ENCODE assay signal across 24 cellular contexts in the genomic region with DNA sequence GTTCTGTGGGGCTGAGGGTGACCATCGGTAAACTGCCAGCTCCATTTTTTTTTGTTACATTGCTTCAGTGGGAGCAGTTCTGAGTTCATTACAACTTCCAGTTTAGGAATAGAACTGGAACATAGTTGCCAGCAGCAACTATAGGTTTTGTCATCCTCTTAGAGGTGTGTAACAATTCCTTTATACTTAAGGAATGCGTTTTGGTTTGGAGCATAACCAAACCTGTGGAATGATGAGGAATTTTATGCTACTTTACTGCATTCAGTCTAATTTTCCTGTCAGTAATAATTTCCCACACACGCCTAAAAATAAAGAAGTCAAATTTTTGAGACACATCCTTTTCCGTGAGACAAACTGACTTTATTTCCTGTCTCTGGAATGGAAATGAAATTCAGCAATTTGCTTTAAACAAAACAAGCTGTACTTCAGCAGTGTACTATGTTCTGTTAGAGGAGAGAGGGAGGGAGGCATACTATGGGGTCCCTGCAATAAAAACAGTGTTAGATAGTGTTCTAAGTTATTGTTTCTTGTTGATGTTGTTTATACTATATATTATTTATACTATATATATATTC. TPM values are rescaled to one million over a fixed set of nuclear protein-coding genes. Genes with fewer than 3 reads are reported as not detected.
"Had no signal": no experiment of that assay in that cellular context is flagged by ENCODE, and none has a peak within 500 bp of the region (broad histone marks: within the 10 kb centered on the region; RNA-seq: fewer than 3 reads in every experiment).

No MANE protein-coding gene starts in this region.

- H3K27ac ChIP-seq: brain microvascular endothelial cell, neutrophil, parathyroid adenoma, uterus had no signal

- H3K27ac Mint-ChIP-seq: activated CD4-positive, alpha-beta memory T cell treated with anti-CD3 and anti-CD28 coated beads for 36 hours; activated CD4-positive, alpha-beta T cell treated with anti-CD3 and anti-CD28 coated beads for 36 hours; activated CD8-positive, alpha-beta memory T cell treated with anti-CD3 and anti-CD28 coated beads, Interleukin-2, amount 10 ng/mL, durations not matched to agents 7 days and 5 days; activated naive CD4-positive, alpha-beta T cell treated with anti-CD3 and anti-CD28 coated beads, Interleukin-2, amount 50 U/mL, for 24 hours; activated T-cell treated with anti-CD3 and anti-CD28 coated beads, Interleukin-2, amount 50 U/mL, for 24 hours; dendritic cell treated with granulocyte-macrophage colony-stimulating factor and Interleukin-4, amounts not matched to agents 40 ng/mL and 50 ng/mL, for 4 days; endodermal cell; naive B cell; stimulated activated naive B cell treated with anti-CD40 and anti-IgM and Interleukin-4, amounts not matched to agents 10 μg/mL and 1 μg/mL and 100 μg/mL, for 72 hours had no signal

- H2AFZ ChIP-seq: parathyroid adenoma had no signal

- H3K36me3 Mint-ChIP-seq: activated CD4-positive, alpha-beta memory T cell treated with anti-CD3 and anti-CD28 coated beads for 36 hours; activated naive CD4-positive, alpha-beta T cell treated with anti-CD3 and anti-CD28 coated beads, Interleukin-2, amount 50 U/mL, for 24 hours; naive B cell had no signal

- H3K4me1 ChIP-seq: parathyroid adenoma, thyroid gland, uterus had no signal

- H3K4me3 ChIP-seq: thyroid gland, uterus had no signal

- H3K27me3 ChIP-seq: brain microvascular endothelial cell, thyroid gland, uterus had no signal

- H3K9me3 Mint-ChIP-seq: activated CD4-positive, alpha-beta memory T cell treated with anti-CD3 and anti-CD28 coated beads for 36 hours; activated naive CD4-positive, alpha-beta T cell treated with anti-CD3 and anti-CD28 coated beads, Interleukin-2, amount 50 U/mL, for 24 hours; activated T-cell treated with anti-CD3 and anti-CD28 coated beads, Interleukin-2, amount 50 U/mL, for 24 hours; central memory CD8-positive, alpha-beta T cell; dendritic cell treated with granulocyte-macrophage colony-stimulating factor and Interleukin-4, amounts not matched to agents 40 ng/mL and 50 ng/mL, for 4 days; endodermal cell; naive B cell; stimulated activated naive B cell treated with anti-CD40 and anti-IgM and Interleukin-4, amounts not matched to agents 10 μg/mL and 1 μg/mL and 100 μg/mL, for 72 hours had no signal

- H3K9ac ChIP-seq: parathyroid adenoma had no signal

- H3K79me2 ChIP-seq: parathyroid adenoma had no signal

- DNase-seq: activated CD4-positive, alpha-beta memory T cell treated with anti-CD3 and anti-CD28 coated beads for 36 hours; activated CD4-positive, alpha-beta T cell treated with anti-CD3 and anti-CD28 coated beads for 36 hours; activated CD8-positive, alpha-beta memory T cell treated with anti-CD3 and anti-CD28 coated beads, Interleukin-2, amount 10 ng/mL, durations not matched to agents 7 days and 5 days; activated effector memory CD4-positive, alpha-beta T cell treated with Interleukin-2 at 50 U/mL for 16 hours; activated T-cell treated with anti-CD3 and anti-CD28 coated beads, Interleukin-2, amount 50 U/mL, for 24 hours; amniotic stem cell; brain microvascular endothelial cell; endodermal cell; mammary epithelial cell; naive B cell; retina; stimulated activated CD4-positive, alpha-beta T cell treated with anti-CD3 and anti-CD28 coated beads, Interleukin-2, amount 100 ng/mL, for 48 hours; stimulated activated naive B cell treated with anti-CD40 and anti-IgM and Interleukin-4, amounts not matched to agents 10 μg/mL and 1 μg/mL and 100 μg/mL, for 72 hours; T-helper 2 cell; thyroid gland; uterus had no signal

- H3K4me3 Mint-ChIP-seq: activated CD4-positive, alpha-beta memory T cell treated with anti-CD3 and anti-CD28 coated beads for 36 hours; activated CD4-positive, alpha-beta T cell treated with anti-CD3 and anti-CD28 coated beads for 36 hours; activated CD8-positive, alpha-beta memory T cell treated with anti-CD3 and anti-CD28 coated beads, Interleukin-2, amount 10 ng/mL, durations not matched to agents 7 days and 5 days; activated naive CD4-positive, alpha-beta T cell treated with anti-CD3 and anti-CD28 coated beads, Interleukin-2, amount 50 U/mL, for 24 hours; activated T-cell treated with anti-CD3 and anti-CD28 coated beads, Interleukin-2, amount 50 U/mL, for 24 hours; central memory CD8-positive, alpha-beta T cell; dendritic cell treated with granulocyte-macrophage colony-stimulating factor and Interleukin-4, amounts not matched to agents 40 ng/mL and 50 ng/mL, for 4 days; endodermal cell; naive B cell; stimulated activated naive B cell treated with anti-CD40 and anti-IgM and Interleukin-4, amounts not matched to agents 10 μg/mL and 1 μg/mL and 100 μg/mL, for 72 hours had no signal

- FAIRE-seq: islet of Langerhans had no signal

- H3K9me3 ChIP-seq: neutrophil, thyroid gland, uterus had no signal

- ATAC-seq: activated CD4-positive, alpha-beta T cell treated with anti-CD3 and anti-CD28 coated beads for 36 hours; activated CD8-positive, alpha-beta memory T cell treated with anti-CD3 and anti-CD28 coated beads, Interleukin-2, amount 10 ng/mL, durations not matched to agents 7 days and 5 days; stimulated activated naive B cell treated with anti-CD40 and anti-IgM and Interleukin-4, amounts not matched to agents 10 μg/mL and 1 μg/mL and 100 μg/mL, for 72 hours had no signal

- H3K36me3 ChIP-seq: thyroid gland, uterus had no signal

- H3K4me1 Mint-ChIP-seq: activated CD4-positive, alpha-beta T cell treated with anti-CD3 and anti-CD28 coated beads for 36 hours; activated CD8-positive, alpha-beta memory T cell treated with anti-CD3 and anti-CD28 coated beads, Interleukin-2, amount 10 ng/mL, durations not matched to agents 7 days and 5 days; activated naive CD4-positive, alpha-beta T cell treated with anti-CD3 and anti-CD28 coated beads, Interleukin-2, amount 50 U/mL, for 24 hours; central memory CD8-positive, alpha-beta T cell; naive B cell; stimulated activated naive B cell treated with anti-CD40 and anti-IgM and Interleukin-4, amounts not matched to agents 10 μg/mL and 1 μg/mL and 100 μg/mL, for 72 hours had no signal

RNA-seq across cellular contexts. Expression of a gene that starts 4.8 kb away (rescaled TPM):
- total RNA-seq: activated CD4-positive, alpha-beta memory T cell treated with anti-CD3 and anti-CD28 coated beads for 36 hours; activated CD8-positive, alpha-beta memory T cell treated with anti-CD3 and anti-CD28 coated beads, Interleukin-2, amount 10 ng/mL, durations not matched to agents 7 days and 5 days; endodermal cell; epithelial cell of proximal tubule; mammary epithelial cell; mononuclear cell; thyroid gland had no signal
